Comparison of ENCODE assay signal across 38 cellular contexts in the genomic region with DNA sequence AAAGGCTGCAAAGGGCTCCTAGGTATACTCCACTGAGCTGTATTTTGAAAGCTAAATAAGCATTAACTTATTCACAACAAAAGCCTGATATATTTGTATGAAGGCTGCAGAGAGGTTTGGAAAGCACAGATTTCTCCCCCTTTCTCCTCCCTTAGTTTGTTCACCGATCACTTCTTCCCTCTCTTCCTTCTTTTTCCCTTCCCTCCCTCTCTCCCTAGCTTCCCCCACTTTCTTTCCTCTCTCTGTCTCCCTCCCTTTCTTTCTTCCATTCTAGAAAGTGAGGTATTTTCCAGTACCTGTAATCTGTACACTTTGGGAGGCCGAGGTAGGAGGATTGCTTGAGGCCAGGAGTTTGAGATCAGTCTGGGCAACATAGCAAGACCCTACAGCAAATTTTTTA.
"Had no signal": no experiment of that assay in that cellular context is flagged by ENCODE, and none has a peak within 500 bp of the region (broad histone marks: within the 10 kb centered on the region; RNA-seq: fewer than 3 reads in every experiment).

No MANE protein-coding gene starts in this region.

- H3K27ac ChIP-seq: adrenal gland, ascending aorta, body of pancreas, brain microvascular endothelial cell, breast epithelium, cardiac muscle cell had no signal

- H3K4me1 Mint-ChIP-seq: activated naive CD4-positive, alpha-beta T cell treated with anti-CD3 and anti-CD28 coated beads, Interleukin-2, amount 50 U/mL, for 24 hours had no signal

- H3K9me3 ChIP-seq: adrenal gland, ascending aorta, body of pancreas, breast epithelium had no signal

- H3K4me1 ChIP-seq: body of pancreas, breast epithelium had no signal

- H3K36me3 Mint-ChIP-seq: activated naive CD4-positive, alpha-beta T cell treated with anti-CD3 and anti-CD28 coated beads, Interleukin-2, amount 10 ng/mL, durations not matched to agents 7 days and 5 days; activated naive CD4-positive, alpha-beta T cell treated with anti-CD3 and anti-CD28 coated beads, Interleukin-2, amount 50 U/mL, for 24 hours; activated naive CD4-positive, alpha-beta T cell treated with anti-CD3 and anti-CD28 coated beads, Interleukin-2, amount 50 U/mL, for 72 hours; activated naive CD8-positive, alpha-beta T cell; activated naive CD8-positive, alpha-beta T cell treated with anti-CD3 and anti-CD28 coated beads for 36 hours; activated naive CD8-positive, alpha-beta T cell treated with anti-CD3 and anti-CD28 coated beads, Interleukin-2, amount 10 ng/mL, durations not matched to agents 7 days and 5 days; brain had no signal

- DNase-seq: activated effector memory CD4-positive, alpha-beta T cell treated with anti-CD3 and anti-CD28 coated beads, Interleukin-2, amount 50 U/mL, for 16 hours; activated effector memory CD4-positive, alpha-beta T cell treated with Interleukin-2 at 50 U/mL for 16 hours; activated gamma-delta T cell; activated gamma-delta T cell treated with Interleukin-2 at 50 U/mL for 16 hours; activated naive CD4-positive, alpha-beta T cell treated with anti-CD3 and anti-CD28 coated beads for 36 hours; activated naive CD4-positive, alpha-beta T cell treated with anti-CD3 and anti-CD28 coated beads, Interleukin-2, amount 10 ng/mL, durations not matched to agents 7 days and 5 days; activated naive CD4-positive, alpha-beta T cell treated with anti-CD3 and anti-CD28 coated beads, Interleukin-2, amount 50 U/mL, for 16 hours; activated naive CD4-positive, alpha-beta T cell treated with Interleukin-2 at 50 U/mL for 16 hours; activated naive CD8-positive, alpha-beta T cell treated with anti-CD3 and anti-CD28 coated beads for 36 hours; activated naive CD8-positive, alpha-beta T cell treated with anti-CD3 and anti-CD28 coated beads, Interleukin-2, amount 10 ng/mL, durations not matched to agents 7 days and 5 days; activated naive CD8-positive, alpha-beta T cell treated with anti-CD3 and anti-CD28 coated beads, Interleukin-2, amount 50 U/mL, for 24 hours; activated T-cell treated with anti-CD3 and anti-CD28 coated beads for 4 hours; activated T-cell treated with anti-CD3 and anti-CD28 coated beads, Interleukin-2, amount 50 U/mL, for 1 hour; activated T-cell treated with anti-CD3 and anti-CD28 coated beads, Interleukin-2, amount 50 U/mL, for 24 hours; activated T-cell treated with anti-CD3 and anti-CD28 coated beads, Interleukin-2, amount 50 U/mL, for 4 hours; activated T-cell treated with anti-CD3 and anti-CD28 coated beads, Interleukin-2, amount 50 U/mL, for 48 hours; activated T-cell treated with anti-CD3 and anti-CD28 coated beads, Interleukin-2, amount 50 U/mL, for 72 hours; adrenal gland; amniotic stem cell; amygdala; anterior cingulate cortex; aorta; body of pancreas; brain microvascular endothelial cell; caudate nucleus; central memory CD4-positive, alpha-beta T cell; cerebellar nuclear complex had no signal

- H3K27ac Mint-ChIP-seq: activated naive CD4-positive, alpha-beta T cell treated with anti-CD3 and anti-CD28 coated beads for 36 hours; activated naive CD4-positive, alpha-beta T cell treated with anti-CD3 and anti-CD28 coated beads, Interleukin-2, amount 10 ng/mL, durations not matched to agents 7 days and 5 days; activated naive CD4-positive, alpha-beta T cell treated with anti-CD3 and anti-CD28 coated beads, Interleukin-2, amount 50 U/mL, for 24 hours; activated naive CD4-positive, alpha-beta T cell treated with anti-CD3 and anti-CD28 coated beads, Interleukin-2, amount 50 U/mL, for 72 hours; activated naive CD8-positive, alpha-beta T cell; activated naive CD8-positive, alpha-beta T cell treated with anti-CD3 and anti-CD28 coated beads for 36 hours; activated naive CD8-positive, alpha-beta T cell treated with anti-CD3 and anti-CD28 coated beads, Interleukin-2, amount 10 ng/mL, durations not matched to agents 7 days and 5 days; activated naive CD8-positive, alpha-beta T cell treated with anti-CD3 and anti-CD28 coated beads, Interleukin-2, amount 50 U/mL, for 24 hours; activated T-cell treated with anti-CD3 and anti-CD28 coated beads, Interleukin-2, amount 50 U/mL, for 24 hours; activated T-cell treated with anti-CD3 and anti-CD28 coated beads, Interleukin-2, amount 50 U/mL, for 72 hours; activated T-helper 1 cell treated with anti-CD3 and anti-CD28 coated beads, Interleukin-12 subunit alpha, Interleukin-12 subunit beta, Interleukin-2, Interleukin-4 antibody, amounts not matched to agents 30 ng/mL and 10 ng/mL and 1 ng/mL, durations not matched to agents 14 hours and 24 hours and 36 hours; activated T-helper 17 cell treated with anti-CD3 and anti-CD28 coated beads, Interleukin-2, amount 50 U/mL, for 72 hours; activated T-helper 2 cell treated with anti-CD3 and anti-CD28 coated beads, Interferon-gamma antibody, Interleukin-2, Interleukin-4, amounts not matched to agents 10 μg/mL and 5 μg/mL and 100 μg/mL, durations not matched to agents 14 hours and 24 hours and 36 hours; brain had no signal

- H3K36me3 ChIP-seq: adrenal gland, ascending aorta, brain microvascular endothelial cell, breast epithelium, cardiac muscle cell had no signal

- H3K4me3 Mint-ChIP-seq: activated naive CD4-positive, alpha-beta T cell treated with anti-CD3 and anti-CD28 coated beads for 36 hours; activated naive CD4-positive, alpha-beta T cell treated with anti-CD3 and anti-CD28 coated beads, Interleukin-2, amount 10 ng/mL, durations not matched to agents 7 days and 5 days; activated naive CD4-positive, alpha-beta T cell treated with anti-CD3 and anti-CD28 coated beads, Interleukin-2, amount 50 U/mL, for 24 hours; activated naive CD8-positive, alpha-beta T cell; activated naive CD8-positive, alpha-beta T cell treated with anti-CD3 and anti-CD28 coated beads for 36 hours; activated naive CD8-positive, alpha-beta T cell treated with anti-CD3 and anti-CD28 coated beads, Interleukin-2, amount 10 ng/mL, durations not matched to agents 7 days and 5 days; activated naive CD8-positive, alpha-beta T cell treated with anti-CD3 and anti-CD28 coated beads, Interleukin-2, amount 50 U/mL, for 24 hours; activated T-cell treated with anti-CD3 and anti-CD28 coated beads, Interleukin-2, amount 50 U/mL, for 24 hours; activated T-cell treated with anti-CD3 and anti-CD28 coated beads, Interleukin-2, amount 50 U/mL, for 4 hours; activated T-cell treated with anti-CD3 and anti-CD28 coated beads, Interleukin-2, amount 50 U/mL, for 72 hours; activated T-helper 1 cell treated with anti-CD3 and anti-CD28 coated beads, Interleukin-12 subunit alpha, Interleukin-12 subunit beta, Interleukin-2, Interleukin-4 antibody, amounts not matched to agents 30 ng/mL and 10 ng/mL and 1 ng/mL, durations not matched to agents 14 hours and 24 hours and 36 hours; activated T-helper 17 cell treated with anti-CD3 and anti-CD28 coated beads, Interleukin-2, amount 50 U/mL, for 72 hours; central memory CD8-positive, alpha-beta T cell had no signal

- H3K27me3 Mint-ChIP-seq: activated naive CD8-positive, alpha-beta T cell; activated naive CD8-positive, alpha-beta T cell treated with anti-CD3 and anti-CD28 coated beads for 36 hours; activated T-helper 17 cell treated with anti-CD3 and anti-CD28 coated beads, Interleukin-2, amount 50 U/mL, for 72 hours; brain had no signal

- H3K27me3 ChIP-seq: adrenal gland, ascending aorta, body of pancreas, brain microvascular endothelial cell, breast epithelium, cardiac muscle cell had no signal

- H3K4me3 ChIP-seq: adrenal gland, ascending aorta, body of pancreas, breast epithelium, cardiac muscle cell had no signal

- H3K9me3 Mint-ChIP-seq: activated naive CD4-positive, alpha-beta T cell treated with anti-CD3 and anti-CD28 coated beads for 36 hours; activated naive CD4-positive, alpha-beta T cell treated with anti-CD3 and anti-CD28 coated beads, Interleukin-2, amount 10 ng/mL, durations not matched to agents 7 days and 5 days; activated naive CD4-positive, alpha-beta T cell treated with anti-CD3 and anti-CD28 coated beads, Interleukin-2, amount 50 U/mL, for 24 hours; activated naive CD4-positive, alpha-beta T cell treated with anti-CD3 and anti-CD28 coated beads, Interleukin-2, amount 50 U/mL, for 72 hours; activated naive CD8-positive, alpha-beta T cell treated with anti-CD3 and anti-CD28 coated beads for 36 hours; activated naive CD8-positive, alpha-beta T cell treated with anti-CD3 and anti-CD28 coated beads, Interleukin-2, amount 10 ng/mL, durations not matched to agents 7 days and 5 days; activated naive CD8-positive, alpha-beta T cell treated with anti-CD3 and anti-CD28 coated beads, Interleukin-2, amount 50 U/mL, for 24 hours; activated T-cell treated with anti-CD3 and anti-CD28 coated beads, Interleukin-2, amount 50 U/mL, for 24 hours; activated T-cell treated with anti-CD3 and anti-CD28 coated beads, Interleukin-2, amount 50 U/mL, for 4 hours; activated T-cell treated with anti-CD3 and anti-CD28 coated beads, Interleukin-2, amount 50 U/mL, for 72 hours; activated T-helper 1 cell treated with anti-CD3 and anti-CD28 coated beads, Interleukin-12 subunit alpha, Interleukin-12 subunit beta, Interleukin-2, Interleukin-4 antibody, amounts not matched to agents 30 ng/mL and 10 ng/mL and 1 ng/mL, durations not matched to agents 14 hours and 24 hours and 36 hours; activated T-helper 17 cell treated with anti-CD3 and anti-CD28 coated beads, Interleukin-2, amount 50 U/mL, for 72 hours; activated T-helper 2 cell treated with anti-CD3 and anti-CD28 coated beads, Interferon-gamma antibody, Interleukin-2, Interleukin-4, amounts not matched to agents 10 μg/mL and 5 μg/mL and 100 μg/mL, durations not matched to agents 14 hours and 24 hours and 36 hours; brain; central memory CD8-positive, alpha-beta T cell had no signal

- ATAC-seq: activated naive CD4-positive, alpha-beta T cell treated with anti-CD3 and anti-CD28 coated beads, Interleukin-2, amount 50 U/mL, for 72 hours; activated naive CD8-positive, alpha-beta T cell treated with anti-CD3 and anti-CD28 coated beads, Interleukin-2, amount 50 U/mL, for 24 hours; activated T-cell treated with anti-CD3 and anti-CD28 coated beads, Interleukin-2, amount 50 U/mL, for 4 hours; activated T-cell treated with anti-CD3 and anti-CD28 coated beads, Interleukin-2, amount 50 U/mL, for 72 hours; activated T-helper 17 cell treated with anti-CD3 and anti-CD28 coated beads, Interleukin-2, amount 50 U/mL, for 72 hours; body of pancreas had no signal
